In the genomic region with DNA sequence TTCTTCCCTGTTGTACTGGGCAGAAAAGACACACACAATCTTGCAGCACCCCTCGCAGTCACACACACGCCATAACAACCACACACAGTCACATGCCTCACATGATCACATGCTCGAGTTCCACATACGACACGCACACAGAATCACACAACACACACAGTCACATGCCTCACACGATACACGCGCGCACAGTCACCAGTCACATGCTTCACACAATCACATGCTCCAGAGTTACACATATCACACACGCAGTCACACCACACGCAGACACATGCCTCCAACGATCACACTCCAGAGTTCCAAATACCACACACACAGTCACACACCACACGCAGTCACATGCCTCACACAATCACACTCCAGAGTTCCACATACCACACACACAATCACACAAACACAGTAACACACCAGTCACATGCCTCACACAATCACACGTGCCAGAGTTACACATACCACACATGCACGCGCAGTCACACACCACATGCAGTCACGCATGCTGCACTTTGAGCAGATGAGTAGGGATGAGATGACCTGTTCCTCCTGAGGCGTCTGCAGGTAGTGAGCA, we compare ENCODE assay signal across 1 cellular context.
TF ChIP-seq lines count a peak whose summit lies in the region.

No MANE protein-coding gene starts in this region.

TF ChIP-seq in HCT116, 20 proteins besides CTCF, POLR2A, EP300 and RAD21:
- no peak for TF ChIP-seq YY1 (IDR thresholded peaks at IDR 0.05; ENCODE audit: extremely low read depth, insufficient replicate concordance, low read depth, low read length)
- TF ChIP-seq, protein P1, sequence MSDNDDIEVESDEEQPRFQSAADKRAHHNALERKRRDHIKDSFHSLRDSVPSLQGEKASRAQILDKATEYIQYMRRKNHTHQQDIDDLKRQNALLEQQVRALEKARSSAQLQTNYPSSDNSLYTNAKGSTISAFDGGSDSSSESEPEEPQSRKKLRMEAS (IDR thresholded peaks at IDR 0.05), result no peak
- no peak for TF ChIP-seq ELF1 (IDR thresholded peaks at IDR 0.05; ENCODE audit: borderline replicate concordance, low read depth)
- TF ChIP-seq, protein P2, sequence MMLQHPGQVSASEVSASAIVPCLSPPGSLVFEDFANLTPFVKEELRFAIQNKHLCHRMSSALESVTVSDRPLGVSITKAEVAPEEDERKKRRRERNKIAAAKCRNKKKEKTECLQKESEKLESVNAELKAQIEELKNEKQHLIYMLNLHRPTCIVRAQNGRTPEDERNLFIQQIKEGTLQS (IDR thresholded peaks at IDR 0.05), result no peak
- no peak for TF ChIP-seq SP1 (IDR thresholded peaks at IDR 0.05; ENCODE audit: low read depth)
- TF ChIP-seq, protein P3, sequence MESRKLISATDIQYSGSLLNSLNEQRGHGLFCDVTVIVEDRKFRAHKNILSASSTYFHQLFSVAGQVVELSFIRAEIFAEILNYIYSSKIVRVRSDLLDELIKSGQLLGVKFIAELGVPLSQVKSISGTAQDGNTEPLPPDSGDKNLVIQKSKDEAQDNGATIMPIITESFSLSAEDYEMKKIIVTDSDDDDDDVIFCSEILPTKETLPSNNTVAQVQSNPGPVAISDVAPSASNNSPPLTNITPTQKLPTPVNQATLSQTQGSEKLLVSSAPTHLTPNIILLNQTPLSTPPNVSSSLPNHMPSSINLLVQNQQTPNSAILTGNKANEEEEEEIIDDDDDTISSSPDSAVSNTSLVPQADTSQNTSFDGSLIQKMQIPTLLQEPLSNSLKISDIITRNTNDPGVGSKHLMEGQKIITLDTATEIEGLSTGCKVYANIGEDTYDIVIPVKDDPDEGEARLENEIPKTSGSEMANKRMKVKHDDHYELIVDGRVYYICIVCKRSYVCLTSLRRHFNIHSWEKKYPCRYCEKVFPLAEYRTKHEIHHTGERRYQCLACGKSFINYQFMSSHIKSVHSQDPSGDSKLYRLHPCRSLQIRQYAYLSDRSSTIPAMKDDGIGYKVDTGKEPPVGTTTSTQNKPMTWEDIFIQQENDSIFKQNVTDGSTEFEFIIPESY (IDR thresholded peaks at IDR 0.05; ENCODE audit: extremely low read depth, insufficient replicate concordance, low read length), result no peak
- no peak for TF ChIP-seq SRF (IDR thresholded peaks at IDR 0.05; ENCODE audit: low read depth)
- TF ChIP-seq POLR2AphosphoS5 (IDR thresholded peaks at IDR 0.05; ENCODE audit: low read depth, low read length), result no peak
- no peak for TF ChIP-seq FOSL1 (IDR thresholded peaks at IDR 0.05; ENCODE audit: low read depth)
- no peak for TF ChIP-seq TCF7L2 (IDR thresholded peaks at IDR 0.05; ENCODE audit: borderline replicate concordance, extremely low read depth, insufficient read depth, insufficient read length)
- TF ChIP-seq SIN3A (IDR thresholded peaks at IDR 0.05; ENCODE audit: low read depth), result no peak
- no peak for TF ChIP-seq CBX3 (IDR thresholded peaks at IDR 0.05; ENCODE audit: low read depth)
- TF ChIP-seq ZNF274 (IDR thresholded peaks at IDR 0.05; ENCODE audit: low read depth, low read length), result no peak
- no peak for TF ChIP-seq JUND (IDR thresholded peaks at IDR 0.05)
- TF ChIP-seq EGR1 (IDR thresholded peaks at IDR 0.05; ENCODE audit: low read depth), result no peak
- no peak for TF ChIP-seq REST (IDR thresholded peaks at IDR 0.05; ENCODE audit: low read depth)
- no peak for TF ChIP-seq EZH2 (IDR thresholded peaks at IDR 0.05)
- TF ChIP-seq CEBPB (IDR thresholded peaks at IDR 0.05; ENCODE audit: low read depth), result no peak
TF ChIP-seq in HCT116: peak in this region for 0.
